In the genomic region with DNA sequence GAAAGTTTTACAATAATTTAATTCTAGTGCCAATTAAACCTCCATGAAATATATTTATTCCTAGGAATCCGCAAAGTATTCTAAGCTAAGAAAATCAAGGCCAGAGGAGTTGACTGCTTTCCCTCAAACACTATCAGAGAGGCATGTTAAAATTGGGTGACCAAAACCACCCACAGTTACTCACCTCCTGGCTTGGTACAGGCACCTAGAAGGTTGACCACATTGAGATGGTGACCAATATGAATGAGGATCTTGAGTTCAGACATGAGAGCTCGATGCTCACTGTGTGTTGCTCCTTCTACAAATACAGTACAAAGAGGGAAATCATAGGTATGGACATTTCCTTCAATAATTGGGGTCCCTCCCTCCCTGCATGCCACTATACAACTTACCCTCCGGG, we compare ENCODE assay signal across 12 cellular contexts. TPM values are rescaled to one million over a fixed set of nuclear protein-coding genes. Genes with fewer than 3 reads are reported as not detected.
"Had no signal": no experiment of that assay in that cellular context is flagged by ENCODE, and none has a peak within 500 bp of the region (broad histone marks: within the 10 kb centered on the region; RNA-seq: fewer than 3 reads in every experiment).

No MANE protein-coding gene starts in this region.

- H3K27ac ChIP-seq: GM23248, HL-60, KMS-11 had no signal

- H3K4me3 Mint-ChIP-seq: HFFc6, IgD-negative memory B cell had no signal

- H3K4me1 ChIP-seq: HAP-1 had no signal

- H3K36me3 Mint-ChIP-seq: IgD-negative memory B cell had no signal

- H3K9me3 Mint-ChIP-seq: HFFc6, IgD-negative memory B cell had no signal

- ATAC-seq: HCT116, HepG2 had no signal

- H3K27me3 Mint-ChIP-seq: IgD-negative memory B cell had no signal

- H3K36me3 ChIP-seq: HAP-1 had no signal

- H3K27ac Mint-ChIP-seq: HFFc6, IgD-negative memory B cell had no signal

- DNase-seq: GM23248, GOT3, H7, HFFc6, KBM-7 had no signal

- H3K4me1 Mint-ChIP-seq: IgD-negative memory B cell had no signal

- H3K4me3 ChIP-seq: GM23248, HAP-1 had no signal

- H3K9ac ChIP-seq: GM23248, KMS-11 had no signal

- H3K4me2 ChIP-seq: KMS-11 had no signal

- H3K9me3 ChIP-seq: HAP-1 had no signal

RNA-seq across cellular contexts. Expression of a gene that starts 29.4 kb away (rescaled TPM):
- total RNA-seq: GM23248, H4, HepG2, HFFc6 had no signal
- polyA plus RNA-seq: HepG2, IgD-negative memory B cell had no signal
